In the genomic region with DNA sequence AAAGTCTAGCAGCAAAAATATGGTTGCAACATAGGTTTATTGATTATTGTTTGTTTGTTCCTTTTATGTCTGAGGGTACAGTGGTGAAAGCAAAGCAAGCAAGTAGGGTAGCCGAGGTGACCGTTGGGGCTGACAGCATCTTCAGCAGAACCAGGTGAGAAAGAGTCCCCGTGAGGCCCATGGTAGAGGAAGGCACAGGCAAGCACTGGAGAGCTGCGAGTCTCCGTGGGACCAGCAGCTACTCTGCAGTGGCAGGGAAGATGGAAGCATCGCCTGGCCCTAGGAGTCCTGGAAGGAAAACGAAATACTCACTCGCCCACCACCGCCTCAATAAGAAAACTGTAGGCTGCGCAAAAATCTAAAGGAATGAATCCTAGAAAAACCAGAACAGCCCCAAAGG, we compare ENCODE assay signal across 15 cellular contexts. TPM values are rescaled to one million over a fixed set of nuclear protein-coding genes. Genes with fewer than 3 reads are reported as not detected.
DNase-seq lines count a peak whose midpoint lies in the region; ATAC-seq and TF ChIP-seq lines count a peak whose summit lies in the region.
"Had no signal": no experiment of that assay in that cellular context is flagged by ENCODE, and none has a peak within 500 bp of the region (broad histone marks: within the 10 kb centered on the region; RNA-seq: fewer than 3 reads in every experiment).

No MANE protein-coding gene starts in this region.

- H3K4me1 ChIP-seq in H9 (ENCODE audit: insufficient read depth, low read length) (no peaks in the 10 kb centered on the region; the same call in none of the 2 replicates), endodermal cell (ENCODE audit: control insufficient read depth, insufficient read depth, low read length) (no peaks in the 10 kb centered on the region), mesendoderm (ENCODE audit: control insufficient read depth, low read depth, low read length) (no peaks in the 10 kb centered on the region)
- H3K4me1 ChIP-seq: BE2C had no signal

- H3K4me2 ChIP-seq in H9 (ENCODE audit: insufficient read depth, insufficient read length, low read length) (no peak overlapping the region), mesendoderm (ENCODE audit: low read length) (peak overlapping the region; percentile 12)

- H3K36me3 Mint-ChIP-seq in H9 (ENCODE audit: insufficient read depth in 1 of 3, low read depth in 3 of 3) (peaks cover 7 to 20% (median 15%) of the 10 kb centered on the region in 3 experiments), endodermal cell (ENCODE audit: low read depth) (peaks cover 3% of the 10 kb centered on the region)
- H3K36me3 Mint-ChIP-seq: CD4-positive, alpha-beta memory T cell; IgD-negative memory B cell had no signal

- H3K27me3 Mint-ChIP-seq in H9 (ENCODE audit: low read depth) (peaks cover 2% of the 10 kb centered on the region; the same call in 1 of the 2 replicates), endodermal cell (ENCODE audit: insufficient read depth) (peaks cover 3% of the 10 kb centered on the region)
- H3K27me3 Mint-ChIP-seq: CD4-positive, alpha-beta memory T cell; IgD-negative memory B cell had no signal

- no peak overlapping the region for H3K9ac ChIP-seq in H9 (ENCODE audit: extremely low read depth, insufficient read length, low read length)
- no peak overlapping the region for H3K9ac ChIP-seq in endodermal cell (ENCODE audit: extremely low read depth, low read length, poor library complexity, severe bottlenecking)
- H3K9ac ChIP-seq in mesendoderm (ENCODE audit: low read length) = no peak overlapping the region

- H4K8ac ChIP-seq in H9 (replicated peaks; ENCODE audit: insufficient read length, low read depth, low read length) (no peak overlapping the region), mesendoderm (ENCODE audit: low read depth, low read length) (no peak overlapping the region)

- H4K91ac ChIP-seq in H9 (ENCODE audit: insufficient read length, low read depth, low read length) = no peak overlapping the region

- no peak overlapping the region for H3K14ac ChIP-seq in H9 (ENCODE audit: insufficient read depth, low read length)

- no peaks in the 10 kb centered on the region for H4K20me1 ChIP-seq in H9 (ENCODE audit: control insufficient read depth, insufficient read depth, insufficient read length)

- TF ChIP-seq CTCF in H9 (conservative IDR thresholded peaks at IDR 0.05) (no peak), endodermal cell (conservative IDR thresholded peaks at IDR 0.05) (no peak)

- H2AK5ac ChIP-seq in H9 (ENCODE audit: insufficient read length, low read length) (no peak overlapping the region), mesendoderm (ENCODE audit: low read length) (no peak overlapping the region)

- H3K56ac ChIP-seq in H9 (ENCODE audit: insufficient read length, low read depth, low read length) (no peak overlapping the region), mesendoderm (ENCODE audit: low read length) (no peak overlapping the region)

- H4K5ac ChIP-seq in H9 (ENCODE audit: insufficient read length, low read depth, low read length) = no peak overlapping the region
- no peak overlapping the region for H4K5ac ChIP-seq in mesendoderm (ENCODE audit: low read length)

- H3K9me3 Mint-ChIP-seq in H9 = peaks cover 19 to 20% of the 10 kb centered on the region in 2 experiments
- H3K9me3 Mint-ChIP-seq in endodermal cell = peaks cover 17% of the 10 kb centered on the region

- H2BK20ac ChIP-seq in H9 (ENCODE audit: low read depth, low read length, poor library complexity, severe bottlenecking) = no peak overlapping the region

- no peak overlapping the region for H3T11ph ChIP-seq in H9 (ENCODE audit: low read length)

- H3K18ac ChIP-seq in H9 (ENCODE audit: insufficient read length, low read depth, low read length) = no peak overlapping the region
- H3K18ac ChIP-seq in mesendoderm (ENCODE audit: low read length) = no peak overlapping the region

- H2AFZ ChIP-seq in H9 (ENCODE audit: low read length) = peak overlapping the region; percentile 60

- WGBS in H9 (ENCODE audit: extremely low coverage, insufficient read length, low lambda C conversion rate) = no CpG with 5 or more reads among the region's 10 CpGs
- 85 to 89% methylated on average over 10 of the region's 10 CpGs for WGBS in endodermal cell (ENCODE audit: insufficient coverage in 1 of 2, insufficient read length in 1 of 2), 2 experiments
- no CpG with 5 or more reads among the region's 10 CpGs for WGBS in mesendoderm (ENCODE audit: extremely low coverage, insufficient coverage, low lambda C conversion rate)

- H3K27me3 ChIP-seq in H9 (ENCODE audit: insufficient read depth, low read length) (no peaks in the 10 kb centered on the region), endodermal cell (ENCODE audit: control insufficient read depth, insufficient read depth, low read length, poor library complexity, severe bottlenecking) (no peaks in the 10 kb centered on the region), mesendoderm (ENCODE audit: insufficient read depth, low read length, poor library complexity) (no peaks in the 10 kb centered on the region)

- H2BK15ac ChIP-seq in H9 (ENCODE audit: low read depth, low read length) (no peak overlapping the region), mesendoderm (replicated peaks; ENCODE audit: low read depth) (no peak overlapping the region)

- DNase-seq in H9 (no peak), endodermal cell (peak; percentile 57), mesendoderm (no peak), Ammon's horn (ENCODE audit: low spot score) (no peak)
- no peak for DNase-seq in activated CD4-positive, CD25-positive, alpha-beta regulatory T cell treated with anti-CD3 and anti-CD28 coated beads, Interleukin-2, amount 50 U/mL, for 72 hours
- DNase-seq in stimulated activated CD4-positive, alpha-beta T cell treated with anti-CD3 and anti-CD28 coated beads, Interleukin-4, amount 100 ng/mL, for 1 hour = no peak
- DNase-seq: BE2C; CD4-positive, alpha-beta memory T cell; DMS79; GOT3 had no signal

- H2BK5ac ChIP-seq in H9 (ENCODE audit: insufficient read length, low read length) (no peak overlapping the region), mesendoderm (ENCODE audit: low read length) (no peak overlapping the region)

- H3K79me2 ChIP-seq in H9 (ENCODE audit: insufficient read depth, low read length) = no peaks in the 10 kb centered on the region; the same call in 1 of the 2 replicates
- no peaks in the 10 kb centered on the region for H3K79me2 ChIP-seq in mesendoderm (ENCODE audit: control insufficient read depth, insufficient read depth, low read length)

- no peaks in the 10 kb centered on the region for H3K23me2 ChIP-seq in H9 (ENCODE audit: insufficient read length, low read depth, low read length, poor library complexity, severe bottlenecking)

- ATAC-seq in GM21447 (IDR thresholded peaks at IDR 0.05; ENCODE audit: unreplicated experiment) = no peak
- ATAC-seq: HCT116 had no signal

- H3K79me1 ChIP-seq in H9 (ENCODE audit: insufficient read depth, low read depth, low read length, poor library complexity, severe bottlenecking) (no peaks in the 10 kb centered on the region), mesendoderm (ENCODE audit: low read length) (no peaks in the 10 kb centered on the region)

- no peak overlapping the region for H3K27ac ChIP-seq in H9 (ENCODE audit: insufficient read length, low read depth, low read length)
- H3K27ac ChIP-seq in endodermal cell (ENCODE audit: low read depth, low read length) = no peak overlapping the region
- H3K27ac ChIP-seq in mesendoderm (ENCODE audit: low read depth, low read length) = no peak overlapping the region
- H3K27ac ChIP-seq: C4-2B had no signal

- H3K4me1 Mint-ChIP-seq in H9 = peaks cover 18 to 31% of the 10 kb centered on the region in 2 experiments
- H3K4me1 Mint-ChIP-seq in endodermal cell = peaks cover 4% of the 10 kb centered on the region
- H3K4me1 Mint-ChIP-seq: CD4-positive, alpha-beta memory T cell; IgD-negative memory B cell had no signal

- H3K36me3 ChIP-seq in endodermal cell (ENCODE audit: control insufficient read depth, insufficient read depth, low read length) (no peaks in the 10 kb centered on the region), mesendoderm (ENCODE audit: control insufficient read depth, insufficient read depth, low read length) (no peaks in the 10 kb centered on the region)
- H3K36me3 ChIP-seq: BE2C had no signal

- no peak overlapping the region for H2BK120ac ChIP-seq in H9 (ENCODE audit: low read depth, low read length, poor library complexity, severe bottlenecking)
- H2BK120ac ChIP-seq in mesendoderm (ENCODE audit: low read depth, low read length) = no peak overlapping the region

- no peak overlapping the region for H3K23ac ChIP-seq in H9 (ENCODE audit: insufficient read length, low read depth, low read length)
- no peak overlapping the region for H3K23ac ChIP-seq in mesendoderm (ENCODE audit: low read length)

- H3K4me3 ChIP-seq in endodermal cell (ENCODE audit: low read length) (no peak overlapping the region), mesendoderm (ENCODE audit: low read length) (no peak overlapping the region)

- peaks cover 9% of the 10 kb centered on the region for H3K9me3 ChIP-seq in H9 (ENCODE audit: control insufficient read depth, low read depth, low read length)
- peaks cover 17% of the 10 kb centered on the region for H3K9me3 ChIP-seq in endodermal cell (ENCODE audit: control insufficient read depth, low read length)
- H3K9me3 ChIP-seq: BE2C had no signal

- H3K4ac ChIP-seq in H9 (ENCODE audit: low read depth, low read length) (no peak overlapping the region), mesendoderm (ENCODE audit: low read depth, low read length) (no peak overlapping the region)

- no peak overlapping the region for H2BK12ac ChIP-seq in H9 (ENCODE audit: insufficient read length, low read depth, low read length)

- peak overlapping the region in 2 of 3 experiments; percentile 10 to 41; a peak in 2 of 7 replicates for H3K27ac Mint-ChIP-seq in H9
- no peak overlapping the region for H3K27ac Mint-ChIP-seq in endodermal cell
- H3K27ac Mint-ChIP-seq: CD4-positive, alpha-beta memory T cell had no signal

- H3K4me3 Mint-ChIP-seq in H9 (no peak overlapping the region), endodermal cell (no peak overlapping the region)
- H3K4me3 Mint-ChIP-seq: CD4-positive, alpha-beta memory T cell; IgD-negative memory B cell had no signal

RNA-seq across cellular contexts. Expression of a gene that starts 25.3 kb away (rescaled TPM):
- total RNA-seq in H9 (2021) (3.3 and 4.9 TPM in 2 replicates), endodermal cell (1 to 10 TPM; 3.8 to 4.4 TPM)
- 2.8 TPM for polyA plus RNA-seq in endodermal cell (2013, experiment 1 of 2)
- polyA plus RNA-seq in endodermal cell (2013, experiment 2 of 2) = 2.9 TPM
- polyA plus RNA-seq in mesendoderm (2013, experiment 1 of 2) = 27.3 TPM
- 29.3 TPM for polyA plus RNA-seq in mesendoderm (2013, experiment 2 of 2)
- total RNA-seq: CD4-positive, alpha-beta memory T cell; HT-29 had no signal
- polyA plus RNA-seq: CD4-positive, alpha-beta memory T cell; IgD-negative memory B cell had no signal
